ENCODE assay signal across 8 cellular contexts in genomic region chr19:41226053-41226873, GRCh38. TPM values are rescaled to one million over a fixed set of nuclear protein-coding genes. Genes with fewer than 3 reads are reported as not detected.
DNase-seq lines count a peak whose midpoint lies in the region; ATAC-seq and TF ChIP-seq lines count a peak whose summit lies in the region.

No MANE protein-coding gene starts in this region.

- peak overlapping the region; percentile 72 for H3K27ac ChIP-seq in right cardiac atrium (ENCODE audit: low read length)

- peak; percentile 30 for TF ChIP-seq CTCF in progenitor cell of endocrine pancreas (IDR thresholded peaks at IDR 0.05; ENCODE audit: unreplicated experiment)

- H3K4me1 ChIP-seq in right cardiac atrium (ENCODE audit: control insufficient read depth, insufficient read depth, low read length), result peaks cover 3% of the 10 kb centered on the region

- no peaks in the 10 kb centered on the region for H3K9me3 ChIP-seq in right cardiac atrium (ENCODE audit: control insufficient read depth, low read length)

- intact Hi-C loops in right cardiac atrium (cut with DNase I), result no loop called here

- peak overlapping the region; percentile 90 for H3K27ac Mint-ChIP-seq in progenitor cell of endocrine pancreas

- peak overlapping the region; percentile 52 for H3K4me3 ChIP-seq in right cardiac atrium (ENCODE audit: low read length)

- H3K27me3 Mint-ChIP-seq in progenitor cell of endocrine pancreas, result peaks cover 17% of the 10 kb centered on the region

- H3K4me1 Mint-ChIP-seq in progenitor cell of endocrine pancreas (ENCODE audit: low read depth), result peaks cover 20% of the 10 kb centered on the region

- ATAC-seq in SK-N-SH treated with all-trans-retinoic acid at 6 μM for 48 hours (peak; percentile 65), right cardiac atrium (peak; percentile 78), GM21367 (IDR thresholded peaks at IDR 0.05; ENCODE audit: unreplicated experiment) (no peak), GM19351 (IDR thresholded peaks at IDR 0.05; ENCODE audit: unreplicated experiment) (no peak), GM18870 (IDR thresholded peaks at IDR 0.05; ENCODE audit: unreplicated experiment) (no peak)

- H3K36me3 Mint-ChIP-seq in progenitor cell of endocrine pancreas (ENCODE audit: insufficient read depth), result peaks cover 3% of the 10 kb centered on the region

- peak overlapping the region; percentile 82 for H3K4me3 Mint-ChIP-seq in progenitor cell of endocrine pancreas (ENCODE audit: low read depth)

- WGBS in right cardiac atrium, result 6% methylated on average over 67 of the region's 67 CpGs

- H3K9me3 Mint-ChIP-seq in progenitor cell of endocrine pancreas (ENCODE audit: low read depth), result no peaks in the 10 kb centered on the region

- DNase-seq in Daoy (ENCODE audit: low read depth) (peak; percentile 96), anterior cingulate cortex (lab: John Stamatoyannopoulos, UW) (peak in 47 of 58 donors; percentile 5 to 70 (median 36)), right cardiac atrium (peak; percentile 74 to 89 (median 87)), progenitor cell of endocrine pancreas (ENCODE audit: low spot score, unreplicated experiment) (peak; percentile 46)

- H3K27me3 ChIP-seq in right cardiac atrium (ENCODE audit: control insufficient read depth, insufficient read depth), result no peaks in the 10 kb centered on the region

TF ChIP-seq in SK-N-SH treated with all-trans-retinoic acid at 6 μM for 48 hours, 23 proteins besides CTCF, POLR2A, EP300 and RAD21:
- TF ChIP-seq PATZ1 (CRISPR knock-in tag; IDR thresholded peaks at IDR 0.05; ENCODE audit: borderline replicate concordance) (peak; percentile 90; the same call in 1 of the 2 replicates), ZFP3 (CRISPR knock-in tag; IDR thresholded peaks at IDR 0.05) (no peak)

RNA-seq across cellular contexts. Expression of gene AXL, which starts 7.2 kb away (rescaled TPM):
- total RNA-seq in Daoy (2014; rRNA removed; shearing (Covaris generic)), result 170 and 174 TPM in 2 replicates
- total RNA-seq in right cardiac atrium (10 to 100 TPM; 30.2 to 43.6 (median 38.5) TPM), progenitor cell of endocrine pancreas (14.8 and 15.7 TPM in 2 replicates)
- 12.3 TPM for polyA plus RNA-seq in right cardiac atrium

RNA-seq across cellular contexts. Expression of gene CYP2S1, which starts 33.2 kb away (rescaled TPM):
- 0.77 and 5.0 TPM in 2 replicates for total RNA-seq in Daoy (2014; rRNA removed; shearing (Covaris generic))
- 1 to 10 TPM; 1.1 to 1.7 (median 1.2) TPM for total RNA-seq in right cardiac atrium
- polyA plus RNA-seq in right cardiac atrium, result 0.14 TPM
- 4.0 and 5.8 TPM in 2 replicates for total RNA-seq in progenitor cell of endocrine pancreas

RNA-seq across cellular contexts. Expression of gene HNRNPUL1, which starts 37.9 kb away (rescaled TPM):
- total RNA-seq in Daoy (2014; rRNA removed; shearing (Covaris generic)), result 148 and 172 TPM in 2 replicates
- total RNA-seq in right cardiac atrium, result 100 to 1,000 TPM; 134 to 152 (median 141) TPM
- polyA plus RNA-seq in right cardiac atrium, result 89.4 TPM
- 256 and 259 TPM in 2 replicates for total RNA-seq in progenitor cell of endocrine pancreas

Comparison
In these comparisons a context has a peak if more than half of its experiments do, and no peak if none do; other contexts are left out.
1. DNase-seq: peak in every context shown above with its lines; median percentile 96 in Daoy; 87 in right cardiac atrium; 46 in progenitor cell of endocrine pancreas; 36 in anterior cingulate cortex.
2. ATAC-seq: peak in SK-N-SH treated with all-trans-retinoic acid at 6 μM for 48 hours (single experiment) and right cardiac atrium (2 of 2); none in GM21367 (single experiment), GM19351 (single experiment) and GM18870 (single experiment).